1 cellular context compared by ENCODE assay signal in genomic region chr2:159968282-159968900, GRCh38.
TF ChIP-seq lines count a peak whose summit lies in the region.

No MANE protein-coding gene starts in this region.

TF ChIP-seq in GM23338, 12 proteins besides CTCF, POLR2A, EP300 and RAD21 (continued from another document):
- TF ChIP-seq ZNF462 (CRISPR knock-in tag; IDR thresholded peaks at IDR 0.05) (no peak), ZNF114 (CRISPR knock-in tag; IDR thresholded peaks at IDR 0.05) (no peak), POLR2AphosphoS5 (IDR thresholded peaks at IDR 0.05; ENCODE audit: low read depth) (no peak), JUNB (IDR thresholded peaks at IDR 0.05; ENCODE audit: unreplicated experiment) (no peak), EZH2phosphoT487 (IDR thresholded peaks at IDR 0.05; ENCODE audit: unreplicated experiment) (no peak), STAT1 (IDR thresholded peaks at IDR 0.05; ENCODE audit: unreplicated experiment) (no peak), ZNF331 (CRISPR knock-in tag; IDR thresholded peaks at IDR 0.05; ENCODE audit: low read depth) (no peak), ETS1 (IDR thresholded peaks at IDR 0.05) (no peak), REST (IDR thresholded peaks at IDR 0.05; ENCODE audit: unreplicated experiment) (no peak), CREB1 (CRISPR knock-in tag; IDR thresholded peaks at IDR 0.05; ENCODE audit: low read depth) (no peak), EZH2 (IDR thresholded peaks at IDR 0.05; ENCODE audit: low read depth, unreplicated experiment) (no peak)
